ENCODE assay signal across 26 cellular contexts in the genomic region with DNA sequence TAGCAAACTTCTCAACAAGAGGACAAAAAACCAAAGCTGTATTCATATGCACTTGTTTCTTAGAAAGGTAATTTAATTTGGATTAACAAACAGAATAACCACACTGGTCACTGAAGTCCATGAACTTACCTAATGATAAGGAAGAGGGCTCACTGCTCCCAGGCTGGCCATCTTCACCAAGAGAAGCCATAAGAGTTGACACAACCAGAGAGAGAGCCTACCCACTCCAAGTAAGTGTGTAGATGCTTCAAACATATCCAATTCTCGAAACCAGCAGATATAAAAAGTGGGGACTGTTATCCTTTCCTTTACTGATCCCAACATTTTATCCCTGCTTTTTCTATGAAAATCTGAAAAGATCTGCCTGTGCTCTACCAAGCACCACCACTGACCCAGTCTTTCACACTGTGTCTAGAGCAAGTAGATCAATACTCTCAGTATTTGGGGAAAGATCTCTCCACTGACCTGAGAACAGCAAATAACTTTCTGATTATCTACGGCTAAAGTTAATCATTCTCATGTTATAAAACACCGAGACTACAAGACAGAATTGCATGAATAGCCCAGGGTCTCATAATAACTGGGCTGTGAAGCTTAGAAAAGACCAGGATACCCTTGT.
DNase-seq lines count a peak whose midpoint lies in the region; ATAC-seq, FAIRE-seq and TF ChIP-seq lines count a peak whose summit lies in the region.
"Had no signal": no experiment of that assay in that cellular context is flagged by ENCODE, and none has a peak within 500 bp of the region (broad histone marks: within the 10 kb centered on the region; RNA-seq: fewer than 3 reads in every experiment).

No MANE protein-coding gene starts in this region.

- no peak overlapping the region for H3K4me3 ChIP-seq in astrocyte (ENCODE audit: insufficient read depth, low read depth, low read length)
- no peak overlapping the region for H3K4me3 ChIP-seq in pancreas
- H3K4me3 ChIP-seq in H7 (ENCODE audit: insufficient read depth, low read depth, low read length): no peak overlapping the region
- H3K4me3 ChIP-seq: A549; BLaER1 treated with 17β-estradiol and CSF1 and Interleukin-3, amounts not matched to agents 10 nM and 100 nM; GM12878; GM23338; HAP-1 had no signal

- H3K9me3 ChIP-seq in astrocyte (ENCODE audit: insufficient read depth, low read depth, low read length) (no peaks in the 10 kb centered on the region), pancreas (no peaks in the 10 kb centered on the region)
- H3K9me3 ChIP-seq: A549; BE2C; BLaER1 treated with 17β-estradiol and CSF1 and Interleukin-3, amounts not matched to agents 10 nM and 100 nM; HAP-1 had no signal

- H3K4me1 ChIP-seq in astrocyte (ENCODE audit: insufficient read depth, low read length) (no peaks in the 10 kb centered on the region), pancreas (peaks cover 0 to 7% (median 6%) of the 10 kb centered on the region in 3 donors)
- H3K4me1 ChIP-seq: A549; BE2C; BLaER1 treated with 17β-estradiol and CSF1 and Interleukin-3, amounts not matched to agents 10 nM and 100 nM; HAP-1 had no signal

- no peaks in the 10 kb centered on the region for H3K27me3 Mint-ChIP-seq in activated T-cell treated with anti-CD3 and anti-CD28 coated beads, Interleukin-2, amount 50 U/mL, for 24 hours
- no peaks in the 10 kb centered on the region for H3K27me3 Mint-ChIP-seq in activated T-cell treated with anti-CD3 and anti-CD28 coated beads, Interleukin-2, amount 50 U/mL, for 4 hours (ENCODE audit: low read depth)
- H3K27me3 Mint-ChIP-seq in astrocyte (ENCODE audit: low read depth, unreplicated experiment): no peaks in the 10 kb centered on the region
- H3K27me3 Mint-ChIP-seq: CD4-positive, alpha-beta T cell; CD8-positive, alpha-beta memory T cell had no signal

- no peaks in the 10 kb centered on the region for H3K9me3 Mint-ChIP-seq in activated T-cell treated with anti-CD3 and anti-CD28 coated beads, Interleukin-2, amount 50 U/mL, for 24 hours
- no peaks in the 10 kb centered on the region for H3K9me3 Mint-ChIP-seq in activated T-cell treated with anti-CD3 and anti-CD28 coated beads, Interleukin-2, amount 50 U/mL, for 4 hours
- H3K9me3 Mint-ChIP-seq in astrocyte (ENCODE audit: unreplicated experiment): no peaks in the 10 kb centered on the region
- H3K9me3 Mint-ChIP-seq: CD14-positive monocyte; CD4-positive, alpha-beta T cell; CD8-positive, alpha-beta memory T cell; GM23338; HFFc6 had no signal

- no peaks in the 10 kb centered on the region for H4K20me1 ChIP-seq in astrocyte (ENCODE audit: insufficient read depth, low read length)

- no peaks in the 10 kb centered on the region for H3K79me2 ChIP-seq in astrocyte (ENCODE audit: insufficient read depth, low read length)

- no peaks in the 10 kb centered on the region for H3K4me1 Mint-ChIP-seq in activated T-cell treated with anti-CD3 and anti-CD28 coated beads, Interleukin-2, amount 50 U/mL, for 24 hours (ENCODE audit: low read depth)
- no peaks in the 10 kb centered on the region for H3K4me1 Mint-ChIP-seq in activated T-cell treated with anti-CD3 and anti-CD28 coated beads, Interleukin-2, amount 50 U/mL, for 4 hours (ENCODE audit: low read depth)
- H3K4me1 Mint-ChIP-seq in astrocyte (ENCODE audit: low read depth, unreplicated experiment): no peaks in the 10 kb centered on the region
- H3K4me1 Mint-ChIP-seq: CD14-positive monocyte, GM23338 had no signal

- no peak overlapping the region for H3K4me3 Mint-ChIP-seq in activated T-cell treated with anti-CD3 and anti-CD28 coated beads, Interleukin-2, amount 50 U/mL, for 24 hours
- no peak overlapping the region for H3K4me3 Mint-ChIP-seq in activated T-cell treated with anti-CD3 and anti-CD28 coated beads, Interleukin-2, amount 50 U/mL, for 4 hours
- no peak overlapping the region for H3K4me3 Mint-ChIP-seq in astrocyte (ENCODE audit: unreplicated experiment)
- H3K4me3 Mint-ChIP-seq: CD14-positive monocyte; CD4-positive, alpha-beta T cell; CD8-positive, alpha-beta memory T cell; GM23338; HFFc6 had no signal

- H3K9ac ChIP-seq in astrocyte (ENCODE audit: low read length): no peak overlapping the region
- H3K9ac ChIP-seq: BLaER1 treated with 17β-estradiol and CSF1 and Interleukin-3, amounts not matched to agents 10 nM and 100 nM had no signal

- H3K27me3 ChIP-seq in astrocyte (ENCODE audit: insufficient read depth, low read length): no peaks in the 10 kb centered on the region
- H3K27me3 ChIP-seq in pancreas: no peaks in the 10 kb centered on the region
- H3K27me3 ChIP-seq in H7 (ENCODE audit: control insufficient read depth, insufficient read depth, low read length): no peaks in the 10 kb centered on the region
- H3K27me3 ChIP-seq: BE2C; BLaER1 treated with 17β-estradiol and CSF1 and Interleukin-3, amounts not matched to agents 10 nM and 100 nM had no signal

- H2AFZ ChIP-seq in astrocyte (ENCODE audit: low read depth, low read length): no peak overlapping the region
- H2AFZ ChIP-seq: GM23338 had no signal

- FAIRE-seq in astrocyte (lab: Jason Lieb, UNC): peak; percentile 20
- FAIRE-seq in pancreas (lab: Jason Lieb, UNC): no peak
- FAIRE-seq: A549, D721Med, GM12878 had no signal

- H3K27ac ChIP-seq in astrocyte (ENCODE audit: low read depth, low read length): no peak overlapping the region
- no peak overlapping the region for H3K27ac ChIP-seq in pancreas
- H3K27ac ChIP-seq: A549; BLaER1 treated with 17β-estradiol and CSF1 and Interleukin-3, amounts not matched to agents 10 nM and 100 nM had no signal

- 32 to 41% methylated on average over 3 of the region's 3 CpGs for WGBS in pancreas, 2 donors

- intact Hi-C loops in pancreas (cut with DNase I): no loop called here

- no peak for ATAC-seq in activated T-cell treated with anti-CD3 and anti-CD28 coated beads, Interleukin-2, amount 50 U/mL, for 4 hours
- ATAC-seq in left lobe of liver: peak; percentile 86
- ATAC-seq in pancreas: peak in 3 of 4 donors; percentile 40 to 70 (median 40)
- ATAC-seq in GM18873 (IDR thresholded peaks at IDR 0.05; ENCODE audit: low FRiP score, unreplicated experiment): no peak
- ATAC-seq: A549, GM12878 had no signal

- peaks cover 5% of the 10 kb centered on the region for H3K36me3 ChIP-seq in astrocyte (ENCODE audit: insufficient read depth, low read length)
- H3K36me3 ChIP-seq in pancreas: peaks cover 0 to 8% (median 0%) of the 10 kb centered on the region in 3 donors
- peaks cover 2% of the 10 kb centered on the region for H3K36me3 ChIP-seq in H7 (replicated peaks; ENCODE audit: control insufficient read depth, insufficient read depth, low read length)
- H3K36me3 ChIP-seq: BE2C, HAP-1 had no signal

- H3K36me3 Mint-ChIP-seq in activated T-cell treated with anti-CD3 and anti-CD28 coated beads, Interleukin-2, amount 50 U/mL, for 24 hours (ENCODE audit: low read depth): peaks cover 88% of the 10 kb centered on the region
- peaks cover 33% of the 10 kb centered on the region for H3K36me3 Mint-ChIP-seq in activated T-cell treated with anti-CD3 and anti-CD28 coated beads, Interleukin-2, amount 50 U/mL, for 4 hours (ENCODE audit: insufficient read depth)
- peaks cover 6% of the 10 kb centered on the region for H3K36me3 Mint-ChIP-seq in astrocyte (ENCODE audit: low read depth, unreplicated experiment)

- no peak for DNase-seq in activated T-cell treated with anti-CD3 and anti-CD28 coated beads, Interleukin-2, amount 50 U/mL, for 24 hours
- DNase-seq in activated T-cell treated with anti-CD3 and anti-CD28 coated beads, Interleukin-2, amount 50 U/mL, for 4 hours: no peak
- DNase-seq in astrocyte (ENCODE audit: low read depth) (no peak), left lobe of liver (ENCODE audit: low spot score) (no peak), pancreas (no peak), SKM-1 treated with dmso at 0.1 percent for 144 hours (lab: John Stamatoyannopoulos, UW; ENCODE audit: unreplicated experiment) (no peak), H7 (no peak)
- DNase-seq: 8988T; ACHN; AML-193; BE2C; CD4-positive, alpha-beta T cell; CD8-positive, alpha-beta memory T cell; DMS 273 treated with DMSO at 0.1 percent for 48 hours; DMS79; EL; GDM1; HFFc6 had no signal

- peak overlapping the region; percentile 6 for H3K27ac Mint-ChIP-seq in activated T-cell treated with anti-CD3 and anti-CD28 coated beads, Interleukin-2, amount 50 U/mL, for 24 hours
- H3K27ac Mint-ChIP-seq in astrocyte (ENCODE audit: unreplicated experiment): no peak overlapping the region
- H3K27ac Mint-ChIP-seq: CD14-positive monocyte; CD4-positive, alpha-beta T cell; GM23338; HFFc6 had no signal

- TF ChIP-seq CTCF in astrocyte (IDR thresholded peaks at IDR 0.05; ENCODE audit: insufficient read depth, low read depth, low read length): no peak
- TF ChIP-seq CTCF in pancreas (IDR thresholded peaks at IDR 0.05): no peak

- no peak overlapping the region for H3K4me2 ChIP-seq in astrocyte (ENCODE audit: low read length)
- H3K4me2 ChIP-seq: A549; BLaER1 treated with 17β-estradiol and CSF1 and Interleukin-3, amounts not matched to agents 10 nM and 100 nM; GM23338 had no signal

Comparison
In these comparisons a context has a peak if more than half of its experiments do, and no peak if none do; other contexts are left out.
1. ATAC-seq: peak in left lobe of liver (single experiment) and pancreas (3 of 4); none in activated T-cell treated with anti-CD3 and anti-CD28 coated beads, Interleukin-2, amount 50 U/mL, for 4 hours (0 of 2) and GM18873 (single experiment).